ENCODE assay signal across 20 cellular contexts in genomic region chr5:154131817-154132216, GRCh38. TPM values are rescaled to one million over a fixed set of nuclear protein-coding genes. Genes with fewer than 3 reads are reported as not detected.
DNase-seq lines count a peak whose midpoint lies in the region; ATAC-seq, FAIRE-seq and TF ChIP-seq lines count a peak whose summit lies in the region.
"Had no signal": no experiment of that assay in that cellular context is flagged by ENCODE, and none has a peak within 500 bp of the region (broad histone marks: within the 10 kb centered on the region; RNA-seq: fewer than 3 reads in every experiment).

No MANE protein-coding gene starts in this region.

- no peak overlapping the region for H3K9ac ChIP-seq in HepG2 (ENCODE audit: insufficient read depth, low read depth, low read length)
- H3K9ac ChIP-seq: GM23248 had no signal

- DNase-seq in Right ventricle myocardium superior (no peak), right atrium auricular region (ENCODE audit: low spot score) (no peak), amniotic epithelial cell (ENCODE audit: low read depth) (peak; percentile 7), HepG2 (ENCODE audit: low spot score) (no peak)
- DNase-seq: 8988T; ACHN; C1 segment of cervical spinal cord; Calu3; CD4-positive, alpha-beta memory T cell; COR-L47; DND-41; GM23248; H7; HCEC 1CT had no signal

- no peak overlapping the region for H3K4me2 ChIP-seq in HepG2 (ENCODE audit: low read depth, low read length)
- H3K4me2 ChIP-seq: A549 had no signal

- TF ChIP-seq CTCF in right atrium auricular region (IDR thresholded peaks at IDR 0.05), result no peak
- no peak for TF ChIP-seq CTCF in HepG2 (CRISPR knock-in tag; IDR thresholded peaks at IDR 0.05)

- no peak overlapping the region for H3K27ac ChIP-seq in right atrium auricular region
- H3K27ac ChIP-seq in HepG2 (ENCODE audit: extremely low read length, insufficient read depth, low read length), result no peak overlapping the region
- H3K27ac ChIP-seq: A549, GM23248 had no signal

- peak; percentile 69 for ATAC-seq in Right ventricle myocardium superior (ENCODE audit: poor library complexity)
- 0 out of 3 replicates have a peak, but pooled peaks have one; percentile 37 for ATAC-seq in HepG2
- ATAC-seq in GM21825 (IDR thresholded peaks at IDR 0.05; ENCODE audit: unreplicated experiment), result no peak
- ATAC-seq in HG02588 (IDR thresholded peaks at IDR 0.05; ENCODE audit: unreplicated experiment), result no peak
- ATAC-seq: A549 had no signal

- in situ Hi-C loops in HepG2 (cut with HindIII; ENCODE audit: extremely low pct_ligation_motif_present, low pct_unique_long_range_greater_than_20kb), result no loop called here

- H4K20me1 ChIP-seq in HepG2 (ENCODE audit: insufficient read depth, low read length), result no peaks in the 10 kb centered on the region

- no peak overlapping the region for H2AFZ ChIP-seq in HepG2 (ENCODE audit: low read length)
- H2AFZ ChIP-seq: GM23248 had no signal

- no peak for TF ChIP-seq EP300 in HepG2 (IDR thresholded peaks at IDR 0.05; ENCODE audit: low read depth in 2 of 2, low read length in 2 of 2)
- no peak for TF ChIP-seq EP300 in HepG2 (CRISPR knock-in tag; IDR thresholded peaks at IDR 0.05; ENCODE audit: borderline replicate concordance)

- TF ChIP-seq RAD21 in HepG2 (CRISPR knock-in tag; IDR thresholded peaks at IDR 0.05), result no peak

- intact Hi-C loops in Right ventricle myocardium superior (cut with DNase I), result no loop called here
- intact Hi-C loops in HepG2 (cut with micrococcal nuclease; ENCODE audit: unreplicated experiment), result no loop called here

- CTCF ChIA-PET in HepG2 (lab: Yijun Ruan, JAX; ENCODE audit: low intra/inter-chr PET ratio, low total read pairs), result no interaction called here

- H3K4me1 ChIP-seq in right atrium auricular region, result no peaks in the 10 kb centered on the region
- no peaks in the 10 kb centered on the region for H3K4me1 ChIP-seq in HepG2 (ENCODE audit: insufficient read depth, low read length)
- H3K4me1 ChIP-seq: A549 had no signal

- no peak for FAIRE-seq in HepG2 (lab: Jason Lieb, UNC)
- FAIRE-seq: A549, G401.6, GM12892, H1 had no signal

- WGBS in HepG2 (ENCODE audit: low lambda C conversion rate), result 13% methylated on average over 5 of the region's 5 CpGs

- H3K27me3 ChIP-seq in right atrium auricular region (no peaks in the 10 kb centered on the region), HepG2 (ENCODE audit: control insufficient read depth in 1 of 2, insufficient read depth in 2 of 2, low read length in 2 of 2) (peaks cover 0 to 13% of the 10 kb centered on the region in 2 experiments; a peak in 3 of 5 replicates)

- TF ChIP-seq POLR2A in HepG2 (IDR thresholded peaks at IDR 0.05; ENCODE audit: insufficient read depth in 1 of 2, low read depth in 2 of 2, low read length in 2 of 2), result no peak

- no peaks in the 10 kb centered on the region for H3K79me2 ChIP-seq in HepG2 (ENCODE audit: insufficient read depth, low read length)

- H3K9me3 ChIP-seq in right atrium auricular region (no peaks in the 10 kb centered on the region), HepG2 (ENCODE audit: low read length) (no peaks in the 10 kb centered on the region)
- H3K9me3 ChIP-seq: A549 had no signal

- POLR2A ChIA-PET in HepG2 (lab: Yijun Ruan, JAX), result no interaction called here

- BruUV-seq in HepG2 (replicated peaks; lab: Mats Ljungman, UMichigan), result no TSS peak

- H3K4me3 ChIP-seq in right atrium auricular region (no peak overlapping the region), HepG2 (replicated peaks in 1 of 3; ENCODE audit: insufficient read depth in 1 of 3, low read depth in 2 of 3, low read length in 3 of 3) (no peak overlapping the region)
- H3K4me3 ChIP-seq: A549, GM23248 had no signal

- H3K36me3 ChIP-seq in right atrium auricular region (no peaks in the 10 kb centered on the region), HepG2 (replicated peaks in 1 of 2; ENCODE audit: control insufficient read depth in 1 of 2, insufficient read depth in 2 of 2, low read length in 2 of 2) (no peaks in the 10 kb centered on the region)

TF ChIP-seq in HepG2, 621 proteins besides CTCF, POLR2A, EP300 and RAD21 (continues in another document):
- no peak for TF ChIP-seq ARID4A (CRISPR knock-in tag; IDR thresholded peaks at IDR 0.05; ENCODE audit: borderline replicate concordance)
- TF ChIP-seq, protein P1, sequence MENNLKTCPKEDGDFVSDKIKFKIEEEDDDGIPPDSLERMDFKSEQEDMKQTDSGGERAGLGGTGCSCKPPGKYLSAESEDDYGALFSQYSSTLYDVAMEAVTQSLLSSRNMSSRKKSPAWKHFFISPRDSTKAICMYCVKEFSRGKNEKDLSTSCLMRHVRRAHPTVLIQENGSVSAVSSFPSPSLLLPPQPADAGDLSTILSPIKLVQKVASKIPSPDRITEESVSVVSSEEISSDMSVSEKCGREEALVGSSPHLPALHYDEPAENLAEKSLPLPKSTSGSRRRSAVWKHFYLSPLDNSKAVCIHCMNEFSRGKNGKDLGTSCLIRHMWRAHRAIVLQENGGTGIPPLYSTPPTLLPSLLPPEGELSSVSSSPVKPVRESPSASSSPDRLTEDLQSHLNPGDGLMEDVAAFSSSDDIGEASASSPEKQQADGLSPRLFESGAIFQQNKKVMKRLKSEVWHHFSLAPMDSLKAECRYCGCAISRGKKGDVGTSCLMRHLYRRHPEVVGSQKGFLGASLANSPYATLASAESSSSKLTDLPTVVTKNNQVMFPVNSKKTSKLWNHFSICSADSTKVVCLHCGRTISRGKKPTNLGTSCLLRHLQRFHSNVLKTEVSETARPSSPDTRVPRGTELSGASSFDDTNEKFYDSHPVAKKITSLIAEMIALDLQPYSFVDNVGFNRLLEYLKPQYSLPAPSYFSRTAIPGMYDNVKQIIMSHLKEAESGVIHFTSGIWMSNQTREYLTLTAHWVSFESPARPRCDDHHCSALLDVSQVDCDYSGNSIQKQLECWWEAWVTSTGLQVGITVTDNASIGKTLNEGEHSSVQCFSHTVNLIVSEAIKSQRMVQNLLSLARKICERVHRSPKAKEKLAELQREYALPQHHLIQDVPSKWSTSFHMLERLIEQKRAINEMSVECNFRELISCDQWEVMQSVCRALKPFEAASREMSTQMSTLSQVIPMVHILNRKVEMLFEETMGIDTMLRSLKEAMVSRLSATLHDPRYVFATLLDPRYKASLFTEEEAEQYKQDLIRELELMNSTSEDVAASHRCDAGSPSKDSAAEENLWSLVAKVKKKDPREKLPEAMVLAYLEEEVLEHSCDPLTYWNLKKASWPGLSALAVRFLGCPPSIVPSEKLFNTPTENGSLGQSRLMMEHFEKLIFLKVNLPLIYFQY (CRISPR knock-in tag; IDR thresholded peaks at IDR 0.05; ENCODE audit: borderline replicate concordance), result no peak
- no peak for TF ChIP-seq GLI4 (CRISPR knock-in tag; IDR thresholded peaks at IDR 0.05; ENCODE audit: borderline replicate concordance)
- TF ChIP-seq PCBP1 (IDR thresholded peaks at IDR 0.05; ENCODE audit: borderline replicate concordance, low read depth, low read length), result no peak

RNA-seq across cellular contexts. Expression of gene GALNT10, which starts 58.7 kb away (rescaled TPM):
- 12.3 TPM for total RNA-seq in Right ventricle myocardium superior
- total RNA-seq in right atrium auricular region, result 10 to 100 TPM; 13.2 to 18.4 TPM
- total RNA-seq in HepG2 (2016; rRNA removed; fragmentation: Illumina TruSeq; extraction: Trizol), result 6.2 and 8.1 TPM in 2 replicates
- 1.3 and 1.5 TPM in 2 replicates for total RNA-seq in HepG2 (2016; cell fraction: cytosol; rRNA removed; fragmentation: Illumina TruSeq; extraction: Trizol; ENCODE audit: low read depth)
- total RNA-seq in HepG2 (2016; cell fraction: insoluble cytoplasmic fraction; rRNA removed; fragmentation: Illumina TruSeq; extraction: Trizol), result 4.7 and 8.5 TPM in 2 replicates
- 5.1 and 5.4 TPM in 2 replicates for total RNA-seq in HepG2 (2016; cell fraction: membrane; rRNA removed; fragmentation: Illumina TruSeq; extraction: Trizol)
- total RNA-seq in HepG2 (2016; cell fraction: nucleus; rRNA removed; fragmentation: Illumina TruSeq; extraction: Trizol), result 8.2 and 10.9 TPM in 2 replicates
- polyA plus RNA-seq in HepG2 (2011; rRNA removed), result 11.2 and 12.0 TPM in 2 replicates
- polyA plus RNA-seq in HepG2 (2011; cell fraction: cytosol; rRNA removed), result 5.5 and 5.6 TPM in 2 replicates
- polyA plus RNA-seq in HepG2 (2011; cell fraction: nucleus; rRNA removed), result 7.2 and 9.6 TPM in 2 replicates
- 3.6 and 5.9 TPM in 2 replicates for polyA plus RNA-seq in HepG2 (2012)
- polyA plus RNA-seq in HepG2 (2016; cell fraction: cytosol; fragmentation: Illumina TruSeq; extraction: Trizol; ENCODE audit: low read depth), result 1.3 and 1.9 TPM in 2 replicates
- polyA plus RNA-seq in HepG2 (2016; cell fraction: insoluble cytoplasmic fraction; fragmentation: Illumina TruSeq; extraction: Trizol; ENCODE audit: low read depth), result 4.3 and 5.7 TPM in 2 replicates
- polyA plus RNA-seq in HepG2 (2016; cell fraction: membrane; fragmentation: Illumina TruSeq; extraction: Trizol; ENCODE audit: low read depth), result 2.6 and 3.0 TPM in 2 replicates
- polyA plus RNA-seq in HepG2 (2016; cell fraction: nucleus; fragmentation: Illumina TruSeq; extraction: Trizol; ENCODE audit: insufficient read depth, low read depth), result 10.3 and 10.9 TPM in 2 replicates
- polyA minus RNA-seq in HepG2 (2011; rRNA and poly(A)+ RNA removed; ENCODE audit: low replicate concordance), result 25.4 and 54.7 TPM in 2 replicates
- polyA minus RNA-seq in HepG2 (2011; cell fraction: cytosol; rRNA and poly(A)+ RNA removed), result 6.4 and 7.0 TPM in 2 replicates
- polyA minus RNA-seq in HepG2 (2011; cell fraction: nucleus; rRNA and poly(A)+ RNA removed), result 7.5 and 8.5 TPM in 2 replicates

Comparison
In these comparisons a context has a peak if more than half of its experiments do, and no peak if none do; other contexts are left out.
1. ATAC-seq: peak in Right ventricle myocardium superior (single experiment) and HepG2 (single experiment); none in GM21825 (single experiment) and HG02588 (single experiment).